In the genomic region with DNA sequence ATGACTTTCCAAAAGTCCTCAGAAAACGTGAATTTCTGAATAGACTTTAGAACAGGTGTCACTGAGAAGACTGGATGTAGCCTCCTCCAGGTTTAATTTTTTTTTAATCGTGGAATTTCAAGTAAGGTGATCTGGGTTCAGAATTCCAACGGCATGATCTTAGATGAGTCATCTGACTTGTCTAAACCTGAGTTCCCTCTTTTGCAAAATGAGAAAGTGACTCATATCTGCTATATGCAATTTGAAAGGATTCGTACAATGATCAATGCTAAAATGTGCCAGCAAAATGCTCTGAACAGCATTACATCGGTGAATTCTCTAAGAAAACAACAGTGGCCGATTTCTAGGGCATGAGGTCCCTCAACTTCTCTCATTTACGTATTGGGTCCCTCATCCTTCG, we compare ENCODE assay signal across 10 cellular contexts.
DNase-seq lines count a peak whose midpoint lies in the region; ATAC-seq and TF ChIP-seq lines count a peak whose summit lies in the region.
"Had no signal": no experiment of that assay in that cellular context is flagged by ENCODE, and none has a peak within 500 bp of the region (broad histone marks: within the 10 kb centered on the region; RNA-seq: fewer than 3 reads in every experiment).

No MANE protein-coding gene starts in this region.

- H3K27me3 ChIP-seq in AG04450 (ENCODE audit: control insufficient read depth, insufficient read depth, low read length): no peaks in the 10 kb centered on the region

- TF ChIP-seq CTCF in AG04450 (IDR thresholded peaks at IDR 0.05; ENCODE audit: low read depth, low read length) (no peak), choroid plexus epithelial cell (conservative IDR thresholded peaks at IDR 0.05; ENCODE audit: low read depth, low read length) (no peak)

- peaks cover 14% of the 10 kb centered on the region for H3K9me3 ChIP-seq in AG04450 (ENCODE audit: control insufficient read depth, insufficient read depth, low read length)

- CTCF ChIA-PET in AG04450 (lab: Charles Lee): interaction anchor here (1.8 kb wide), 1 partner anchor 165 kb away, joined by 6 read pairs; no protein-coding TSS in a partner anchor

- H3K4me3 ChIP-seq in AG04450 (ENCODE audit: low read depth, low read length): no peak overlapping the region
- no peak overlapping the region for H3K4me3 ChIP-seq in choroid plexus epithelial cell (ENCODE audit: low read depth, low read length)

- no peak for ATAC-seq in HG02798 (IDR thresholded peaks at IDR 0.05; ENCODE audit: poor library complexity, unreplicated experiment)

- H3K27ac ChIP-seq in AG04450 (ENCODE audit: low read depth, low read length): peak overlapping the region; percentile 99

- DNase-seq in AG04450 (ENCODE audit: low read depth, low spot score): peak; percentile 61
- peak; percentile 76 for DNase-seq in M059J (ENCODE audit: low read depth)
- peak; percentile 71 for DNase-seq in choroid plexus epithelial cell (ENCODE audit: low read depth)
- DNase-seq in non-pigmented ciliary epithelial cell (ENCODE audit: low read depth): peak; percentile 59
- no peak for DNase-seq in NCI-H446 treated with DMSO at 0.1 percent for 48 hours (lab: John Stamatoyannopoulos, UW)
- DNase-seq in NCI-H2081 (lab: John Stamatoyannopoulos, UW): no peak
- no peak for DNase-seq in activated CD4-positive, alpha-beta T cell treated with anti-CD3 and anti-CD28 coated beads, Interleukin-2, amount 50 U/mL, for 1 hour
- DNase-seq: dermis blood vessel endothelial cell, NCI-H187 treated with DMSO at 0.1 percent for 48 hours had no signal

- POLR2A ChIA-PET in AG04450 (lab: Yijun Ruan, JAX): interaction anchor here (1.5 kb wide), 1 partner anchor 10 kb away, joined by 8 read pairs; no protein-coding TSS in a partner anchor

Comparison
In these comparisons a context has a peak if more than half of its experiments do, and no peak if none do; other contexts are left out.
1. DNase-seq: peak in AG04450 (single experiment), M059J (single experiment), choroid plexus epithelial cell (single experiment) and non-pigmented ciliary epithelial cell (single experiment); none in NCI-H446 treated with DMSO at 0.1 percent for 48 hours (single experiment), NCI-H2081 (0 of 2) and activated CD4-positive, alpha-beta T cell treated with anti-CD3 and anti-CD28 coated beads, Interleukin-2, amount 50 U/mL, for 1 hour (single experiment).